ENCODE assay signal across 24 cellular contexts in the genomic region with DNA sequence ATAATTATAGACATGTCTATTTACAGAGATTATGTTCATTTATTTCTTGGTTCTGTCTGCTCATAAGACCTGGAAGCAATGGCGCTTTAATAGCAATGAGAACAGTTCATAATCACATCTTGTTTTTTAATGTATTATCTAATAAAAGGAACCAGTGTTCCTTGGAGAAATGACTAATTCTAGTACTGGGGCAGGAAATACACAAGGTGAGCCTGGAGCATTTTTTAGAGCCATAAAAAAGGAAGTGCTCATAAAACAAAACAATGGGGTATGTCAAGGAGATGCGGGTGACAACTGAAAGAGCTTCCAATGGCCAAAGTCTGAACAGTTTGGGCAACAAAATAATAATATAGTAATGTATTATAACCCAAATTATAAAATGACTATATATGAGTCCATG.
"Had no signal": no experiment of that assay in that cellular context is flagged by ENCODE, and none has a peak within 500 bp of the region (broad histone marks: within the 10 kb centered on the region; RNA-seq: fewer than 3 reads in every experiment).

No MANE protein-coding gene starts in this region.

- H3K27ac ChIP-seq: colonic mucosa, gastroesophageal sphincter, left lung, lower lobe of right lung, neural progenitor cell, parathyroid adenoma, prostate gland, spleen, tibial artery, upper lobe of right lung, vagina had no signal

- H3K36me3 ChIP-seq: colonic mucosa, gastroesophageal sphincter, left lung, lower lobe of right lung, neural progenitor cell, prostate gland, spleen, tibial artery, upper lobe of right lung, vagina had no signal

- ATAC-seq: esophagus mucosa; gastroesophageal sphincter; left lung; lower lobe of right lung; natural killer cell treated with Interleukin-12 subunit alpha and Interleukin-12 subunit beta and Interleukin-15 and Interleukin-18, amount 100 ng/mL, for 72 hours; sciatic nerve; stimulated activated memory B cell treated with anti-CD40 and anti-IgM and Interleukin-4, amounts not matched to agents 10 μg/mL and 1 μg/mL and 100 μg/mL, for 72 hours; upper lobe of right lung had no signal

- H3K27me3 ChIP-seq: colonic mucosa, gastroesophageal sphincter, left lung, neural progenitor cell, spleen, tibial artery, upper lobe of right lung, vagina had no signal

- H3K9ac ChIP-seq: neural progenitor cell, parathyroid adenoma had no signal

- H3K79me2 ChIP-seq: parathyroid adenoma had no signal

- H3K9me3 ChIP-seq: colonic mucosa, gastroesophageal sphincter, left lung, lower lobe of right lung, prostate gland, spleen, tibial artery, upper lobe of right lung, vagina had no signal

- DNase-seq: colonic mucosa; effector CD4-positive, alpha-beta T cell; endodermal cell; glutamatergic neuron; islet precursor cell; left lung; lower lobe of right lung; mesenchymal stem cell; midbrain; spleen; stimulated activated CD4-positive, alpha-beta T cell treated with anti-CD3 and anti-CD28 coated beads, Interleukin-15, amount 100 ng/mL, for 24 hours; stimulated activated CD4-positive, alpha-beta T cell treated with anti-CD3 and anti-CD28 coated beads, Interleukin-1b, Interleukin-23, amount 100 ng/mL, for 48 hours; stimulated activated CD4-positive, alpha-beta T cell treated with anti-CD3 and anti-CD28 coated beads, Interleukin-4, amount 100 ng/mL, for 24 hours; tibial artery; upper lobe of right lung had no signal

- H3K4me3 ChIP-seq: colonic mucosa, gastroesophageal sphincter, left lung, lower lobe of right lung, neural progenitor cell, prostate gland, spleen, tibial artery, upper lobe of right lung, vagina had no signal

- H3K4me2 ChIP-seq: neural progenitor cell had no signal

- H2AFZ ChIP-seq: neural progenitor cell, parathyroid adenoma had no signal

- H3K4me1 ChIP-seq: colonic mucosa, gastroesophageal sphincter, left lung, lower lobe of right lung, neural progenitor cell, parathyroid adenoma, prostate gland, spleen, tibial artery, upper lobe of right lung, vagina had no signal
